13 cellular contexts compared by ENCODE assay signal in genomic region chr11:62688481-62688880, GRCh38. TPM values are rescaled to one million over a fixed set of nuclear protein-coding genes. Genes with fewer than 3 reads are reported as not detected.
A peak's percentile ranks its signal among the peaks of the same experiment; 100 is the strongest.
DNase-seq lines count a peak whose midpoint lies in the region; TF ChIP-seq lines count a peak whose summit lies in the region.
"Had no signal": no experiment of that assay in that cellular context is flagged by ENCODE, and none has a peak within 500 bp of the region (broad histone marks: within the 10 kb centered on the region; RNA-seq: fewer than 3 reads in every experiment).

No MANE protein-coding gene starts in this region.

- TF ChIP-seq CTCF in NB4 (IDR thresholded peaks at IDR 0.05; ENCODE audit: low read depth, low read length) = no peak
- TF ChIP-seq CTCF in endothelial cell (IDR thresholded peaks at IDR 0.05; ENCODE audit: unreplicated experiment) = no peak
- TF ChIP-seq CTCF in tibial artery (IDR thresholded peaks at IDR 0.05) = no peak

- peaks cover 10% of the 10 kb centered on the region for H3K4me1 Mint-ChIP-seq in endothelial cell (ENCODE audit: unreplicated experiment)

- peaks cover 24% of the 10 kb centered on the region for H3K36me3 Mint-ChIP-seq in endothelial cell (ENCODE audit: low read depth, unreplicated experiment)

- H3K36me3 ChIP-seq in muscle layer of colon (ENCODE audit: insufficient read depth, low read length) (peaks cover 18% of the 10 kb centered on the region), tibial artery (peaks cover 22 to 40% (median 28%) of the 10 kb centered on the region in 3 donors)

- no peaks in the 10 kb centered on the region for H3K9me3 Mint-ChIP-seq in endothelial cell (ENCODE audit: unreplicated experiment)
- H3K9me3 Mint-ChIP-seq: stimulated activated naive CD8-positive, alpha-beta T cell treated with anti-CD3 and anti-CD28 coated beads, Interleukin-15, Interleukin-2, amounts not matched to agents 100 ng/mL and 50 ng/mL, for 24 hours had no signal

- H3K4me3 ChIP-seq in NB4 (ENCODE audit: low read depth, low read length) (no peak overlapping the region), muscle layer of colon (ENCODE audit: low read depth in 1 of 2, low read length in 2 of 2) (peak overlapping the region; percentile 5 to 44), tibial artery (peak overlapping the region; percentile 15 to 22)
- H3K4me3 ChIP-seq: HAP-1 had no signal

- DNase-seq in NB4 (ENCODE audit: low read depth) (peak; percentile 1), endothelial cell (ENCODE audit: low spot score) (no peak), tibial artery (no peak), NCI-H128 (lab: John Stamatoyannopoulos, UW; ENCODE audit: unreplicated experiment) (no peak), NCI-H345 (lab: John Stamatoyannopoulos, UW) (no peak), DMS153 (lab: John Stamatoyannopoulos, UW) (no peak)
- DNase-seq: DND-41, NCI-H510A, OCI-M1, small intestine had no signal

- H3K27ac ChIP-seq in muscle layer of colon (ENCODE audit: low read depth, low read length) (peak overlapping the region; percentile 60), tibial artery (no peak overlapping the region)

- peak overlapping the region; percentile 15 for H3K27ac Mint-ChIP-seq in endothelial cell (ENCODE audit: unreplicated experiment)
- H3K27ac Mint-ChIP-seq: stimulated activated naive CD8-positive, alpha-beta T cell treated with anti-CD3 and anti-CD28 coated beads, Interleukin-15, Interleukin-2, amounts not matched to agents 100 ng/mL and 50 ng/mL, for 24 hours had no signal

- intact Hi-C loops in tibial artery (cut with DNase I; ENCODE audit: low total_unique reads) = no loop called here

- peak overlapping the region; percentile 37 for H3K4me3 Mint-ChIP-seq in endothelial cell (ENCODE audit: unreplicated experiment)
- H3K4me3 Mint-ChIP-seq: stimulated activated naive CD8-positive, alpha-beta T cell treated with anti-CD3 and anti-CD28 coated beads, Interleukin-15, Interleukin-2, amounts not matched to agents 100 ng/mL and 50 ng/mL, for 24 hours had no signal

- H3K9me3 ChIP-seq in muscle layer of colon (ENCODE audit: low read length) (no peaks in the 10 kb centered on the region), tibial artery (no peaks in the 10 kb centered on the region)
- H3K9me3 ChIP-seq: HAP-1 had no signal

- peaks cover 3% of the 10 kb centered on the region for H3K27me3 Mint-ChIP-seq in endothelial cell (ENCODE audit: unreplicated experiment)

- no peak for TF ChIP-seq POLR2A in NB4 (IDR thresholded peaks at IDR 0.05; ENCODE audit: extremely low read depth, insufficient read length)

- H3K27me3 ChIP-seq in muscle layer of colon (ENCODE audit: control insufficient read depth in 1 of 2, insufficient read depth in 2 of 2, low read length in 2 of 2) = peaks cover 0 to 9% of the 10 kb centered on the region in 2 donors
- peaks cover 0 to 16% of the 10 kb centered on the region in 2 donors for H3K27me3 ChIP-seq in tibial artery

- H3K4me1 ChIP-seq in muscle layer of colon (ENCODE audit: insufficient read depth, low read length) (peaks cover 11% of the 10 kb centered on the region), tibial artery (peaks cover 0 to 15% (median 4%) of the 10 kb centered on the region in 4 donors)
- H3K4me1 ChIP-seq: HAP-1 had no signal

- H3K9ac ChIP-seq in muscle layer of colon (ENCODE audit: low read length) = no peak overlapping the region

RNA-seq across cellular contexts. Expression of gene LRRN4CL, which starts 0.8 kb away (rescaled TPM):
- 0.44 TPM for total RNA-seq in endothelial cell (ENCODE audit: unreplicated experiment)

RNA-seq across cellular contexts. Expression of gene UBXN1, which starts 9.6 kb away (rescaled TPM):
- 137 TPM for total RNA-seq in endothelial cell (ENCODE audit: unreplicated experiment)

RNA-seq across cellular contexts. Expression of gene LBHD1, which starts 16.4 kb away (rescaled TPM):
- 11.2 TPM for total RNA-seq in endothelial cell (ENCODE audit: unreplicated experiment)

RNA-seq across cellular contexts. Expression of gene UQCC3, which starts 17.0 kb away (rescaled TPM):
- total RNA-seq in endothelial cell (ENCODE audit: unreplicated experiment) = 4.7 TPM

RNA-seq across cellular contexts. Expression of gene BSCL2, which starts 18.7 kb away (rescaled TPM):
- 53.6 TPM for total RNA-seq in endothelial cell (ENCODE audit: unreplicated experiment)
